In the genomic region with DNA sequence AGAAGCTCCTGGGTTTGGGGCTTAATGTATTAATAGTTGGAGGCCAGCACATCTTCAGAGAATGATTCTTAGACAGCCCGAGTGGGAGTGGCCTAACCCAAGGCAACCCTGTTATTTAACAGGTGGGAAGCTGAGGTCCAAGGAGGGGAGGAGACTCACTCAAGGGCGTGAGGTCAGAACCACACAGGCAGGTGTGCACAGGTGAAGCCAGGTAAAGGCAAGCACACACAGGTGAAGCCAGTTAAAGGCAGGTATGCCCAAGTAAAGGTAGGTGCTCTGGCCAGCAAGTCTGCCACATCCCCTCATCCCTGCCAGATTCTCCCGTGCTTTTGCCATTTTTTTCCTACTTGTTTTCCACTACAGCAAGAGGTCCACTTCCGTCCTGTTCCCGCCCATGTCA, we compare ENCODE assay signal across 24 cellular contexts. TPM values are rescaled to one million over a fixed set of nuclear protein-coding genes. Genes with fewer than 3 reads are reported as not detected.
DNase-seq lines count a peak whose midpoint lies in the region; ATAC-seq and TF ChIP-seq lines count a peak whose summit lies in the region.
"Had no signal": no experiment of that assay in that cellular context is flagged by ENCODE, and none has a peak within 500 bp of the region (broad histone marks: within the 10 kb centered on the region; RNA-seq: fewer than 3 reads in every experiment).

No MANE protein-coding gene starts in this region.

- peaks cover 7% of the 10 kb centered on the region for H3K9me3 Mint-ChIP-seq in MCF 10A (ENCODE audit: unreplicated experiment)
- H3K9me3 Mint-ChIP-seq in CD14-positive monocyte = peaks cover 4 to 25% (median 17%) of the 10 kb centered on the region in 7 donors

- no TSS peak for BruUV-seq in MCF 10A (replicated peaks; lab: Mats Ljungman, UMichigan)

- no peak overlapping the region for H3K4me3 Mint-ChIP-seq in MCF 10A (ENCODE audit: unreplicated experiment)
- peak overlapping the region in 1 of 2 donors; percentile 43 for H3K4me3 Mint-ChIP-seq in CD14-positive monocyte
- H3K4me3 Mint-ChIP-seq: activated T-cell treated with anti-CD3 and anti-CD28 coated beads, Interleukin-2, amount 50 U/mL, for 4 hours had no signal

- H3K27ac Mint-ChIP-seq in MCF 10A (ENCODE audit: low read depth, unreplicated experiment) (no peak overlapping the region), CD14-positive monocyte (no peak overlapping the region)

- H3K36me3 Mint-ChIP-seq in MCF 10A (ENCODE audit: insufficient read depth, unreplicated experiment) (no peaks in the 10 kb centered on the region), CD14-positive monocyte (peaks cover 0 to 2% of the 10 kb centered on the region in 2 donors)

- H3K4me1 ChIP-seq in colonic mucosa = peaks cover 6% of the 10 kb centered on the region
- H3K4me1 ChIP-seq: HAP-1, psoas muscle had no signal

- ATAC-seq in HG02885 (IDR thresholded peaks at IDR 0.05; ENCODE audit: poor library complexity, unreplicated experiment) = no peak
- ATAC-seq: activated T-cell treated with anti-CD3 and anti-CD28 coated beads, Interleukin-2, amount 50 U/mL, for 4 hours; psoas muscle; Right ventricle myocardium inferior had no signal

- intact Hi-C loops in MCF 10A (cut with micrococcal nuclease) (no loop called here), colonic mucosa (cut with DNase I) (no loop called here), CD14-positive monocyte (cut with micrococcal nuclease) (no loop called here)

- H3K9me3 ChIP-seq in colonic mucosa = no peaks in the 10 kb centered on the region
- H3K9me3 ChIP-seq: HAP-1, transverse colon had no signal

- no peak for TF ChIP-seq CTCF in MCF 10A (IDR thresholded peaks at IDR 0.05; ENCODE audit: unreplicated experiment)
- TF ChIP-seq CTCF in colonic mucosa (IDR thresholded peaks at IDR 0.05) = no peak
- no peak for TF ChIP-seq CTCF in CD14-positive monocyte (IDR thresholded peaks at IDR 0.05)

- H3K4me3 ChIP-seq in colonic mucosa = no peak overlapping the region
- H3K4me3 ChIP-seq: dorsolateral prefrontal cortex, HAP-1, PC-9, psoas muscle, transverse colon had no signal

- no peak overlapping the region for H3K27ac ChIP-seq in colonic mucosa
- H3K27ac ChIP-seq: dorsolateral prefrontal cortex, PC-9, psoas muscle, transverse colon had no signal

- H3K36me3 ChIP-seq in colonic mucosa = no peaks in the 10 kb centered on the region
- H3K36me3 ChIP-seq: HAP-1, transverse colon had no signal

- H3K4me1 Mint-ChIP-seq in MCF 10A (ENCODE audit: insufficient read depth, unreplicated experiment) (no peaks in the 10 kb centered on the region), CD14-positive monocyte (no peaks in the 10 kb centered on the region)

- H3K27me3 Mint-ChIP-seq in MCF 10A (ENCODE audit: insufficient read depth, unreplicated experiment) = peaks cover 25% of the 10 kb centered on the region
- H3K27me3 Mint-ChIP-seq in CD14-positive monocyte (ENCODE audit: low read depth in 3 of 3) = peaks cover 38 to 52% (median 46%) of the 10 kb centered on the region in 3 donors

- DNase-seq in T47D (ENCODE audit: low read depth in 1 of 2, low spot score in 1 of 2) = peak; percentile 58 to 88
- DNase-seq in MCF 10A (ENCODE audit: unreplicated experiment) = no peak
- DNase-seq in colonic mucosa = peak; percentile 50
- peak; percentile 33 for DNase-seq in mesenteric fat pad (ENCODE audit: low spot score)
- DNase-seq in activated CD4-positive, CD25-positive, alpha-beta regulatory T cell treated with anti-CD3 and anti-CD28 coated beads, Interleukin-2, amount 50 U/mL, for 72 hours = no peak
- no peak for DNase-seq in inferior parietal cortex (ENCODE audit: extremely low spot score)
- DNase-seq in CD14-positive monocyte (ENCODE audit: low spot score) = no peak
- DNase-seq: ACHN; activated CD4-positive, alpha-beta T cell treated with anti-CD3 and anti-CD28 coated beads for 48 hours; activated naive CD4-positive, alpha-beta T cell; activated T-cell treated with anti-CD3 and anti-CD28 coated beads, Interleukin-2, amount 50 U/mL, for 4 hours; cerebellar nuclear complex; DND-41; dorsolateral prefrontal cortex; NCI-H1092 treated with DMSO at 0.1 percent for 48 hours; NCI-H2081 treated with DMSO at 0.1 percent for 48 hours; PC-9; psoas muscle; stimulated activated CD8-positive, alpha-beta memory T cell treated with anti-CD3 and anti-CD28 coated beads, Interleukin-4, amount 100 ng/mL, for 48 hours; T-helper 2 cell; transverse colon had no signal

- H3K27me3 ChIP-seq in colonic mucosa = peaks cover 8% of the 10 kb centered on the region

- POLR2A ChIA-PET in MCF 10A (lab: Yijun Ruan, JAX) = interaction anchor here (0.9 to 1.5 kb wide), 2 partner anchors 8 to 14 kb away, joined by 3 to 4 read pairs; no protein-coding TSS in a partner anchor

- in situ Hi-C loops in T47D (cut with HindIII; ENCODE audit: low pct_unique_long_range_greater_than_20kb, low sequenced_read_pairs) = no loop called here

- no peak overlapping the region for H3K9ac ChIP-seq in colonic mucosa (ENCODE audit: low read depth in 2 of 2, low read length in 2 of 2)

- CTCF ChIA-PET in MCF 10A (lab: Yijun Ruan, JAX) = no interaction called here

RNA-seq across cellular contexts. Expression of gene SHANK2, which starts 2.9 kb away (rescaled TPM):
- total RNA-seq in MCF 10A (2022) = 0.52 and 0.86 TPM in 2 replicates
- total RNA-seq in colonic mucosa = 10 to 100 TPM; 26.0 to 38.1 TPM
- 2.0 TPM for total RNA-seq in mesenteric fat pad
- not detected for polyA plus RNA-seq in CD14-positive monocyte

Comparison
In these comparisons a context has a peak if more than half of its experiments do, and no peak if none do; other contexts are left out.
1. DNase-seq: peak in T47D (2 of 2), colonic mucosa (single experiment) and mesenteric fat pad (single experiment); none in MCF 10A (single experiment), activated CD4-positive, CD25-positive, alpha-beta regulatory T cell treated with anti-CD3 and anti-CD28 coated beads, Interleukin-2, amount 50 U/mL, for 72 hours (single experiment), inferior parietal cortex (single experiment) and CD14-positive monocyte (single experiment).